ENCODE assay signal across 10 cellular contexts in the genomic region with DNA sequence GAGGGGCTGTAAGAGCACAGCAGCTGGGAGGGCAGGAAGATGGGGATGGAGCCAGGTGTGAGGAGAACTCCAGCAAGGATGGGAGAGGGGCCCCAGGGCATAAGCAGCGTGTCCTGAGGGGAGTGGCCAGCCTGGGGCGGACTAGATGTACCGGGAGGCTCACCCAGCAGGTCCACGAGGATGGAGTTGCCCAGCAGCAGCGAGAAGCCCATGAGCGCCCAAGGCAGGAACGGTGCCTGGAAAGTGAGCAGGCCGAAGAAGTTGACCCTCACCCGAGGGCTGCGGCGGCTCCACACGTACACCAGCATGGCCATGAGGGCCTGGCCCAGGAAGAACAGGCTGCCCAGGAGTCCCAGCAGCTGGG. TPM values are rescaled to one million over a fixed set of nuclear protein-coding genes. Genes with fewer than 3 reads are reported as not detected.
DNase-seq lines count a peak whose midpoint lies in the region; ATAC-seq, FAIRE-seq and TF ChIP-seq lines count a peak whose summit lies in the region.
"Had no signal": no experiment of that assay in that cellular context is flagged by ENCODE, and none has a peak within 500 bp of the region (broad histone marks: within the 10 kb centered on the region; RNA-seq: fewer than 3 reads in every experiment).

No MANE protein-coding gene starts in this region.

- H3K4me3 ChIP-seq in GM12865 (ENCODE audit: low read depth, low read length), result peak overlapping the region; percentile 48; the same call in 1 of the 2 replicates
- H3K4me3 ChIP-seq in mesendoderm (ENCODE audit: low read length), result no peak overlapping the region
- H3K4me3 ChIP-seq in upper lobe of left lung, result no peak overlapping the region
- H3K4me3 ChIP-seq: hepatocyte had no signal

- TF ChIP-seq POLR2A in upper lobe of left lung (IDR thresholded peaks at IDR 0.05), result no peak

- no peak overlapping the region for H2BK15ac ChIP-seq in mesendoderm (replicated peaks; ENCODE audit: low read depth)

- no peak overlapping the region for H3K23ac ChIP-seq in mesendoderm (ENCODE audit: low read length)

- ATAC-seq in CD4-positive, alpha-beta T cell (ENCODE audit: poor library complexity), result no peak
- no peak for ATAC-seq in activated CD8-positive, alpha-beta T cell treated with anti-CD3 and anti-CD28 coated beads for 36 hours
- ATAC-seq in upper lobe of left lung (ENCODE audit: low FRiP score in 2 of 2), result no peak

- no peak overlapping the region for H3K4me2 ChIP-seq in mesendoderm (ENCODE audit: low read length)

- peak overlapping the region; percentile 54 for H3K9ac ChIP-seq in mesendoderm (ENCODE audit: low read length)

- no peak for TF ChIP-seq CTCF in CD4-positive, alpha-beta T cell (IDR thresholded peaks at IDR 0.05)
- TF ChIP-seq CTCF in GM12865 (IDR thresholded peaks at IDR 0.05; ENCODE audit: insufficient read depth, low read depth, low read length, missing control alignments) (no peak), upper lobe of left lung (IDR thresholded peaks at IDR 0.05) (no peak)
- TF ChIP-seq CTCF in activated CD8-positive, alpha-beta T cell treated with anti-CD3 and anti-CD28 coated beads for 36 hours (IDR thresholded peaks at IDR 0.05), result no peak

- peak overlapping the region; percentile 91 for H3K4me3 Mint-ChIP-seq in CD4-positive, alpha-beta T cell
- H3K4me3 Mint-ChIP-seq in activated CD8-positive, alpha-beta T cell treated with anti-CD3 and anti-CD28 coated beads for 36 hours, result peak overlapping the region; percentile 81

- POLR2A ChIA-PET in CD4-positive, alpha-beta T cell (lab: Charles Lee), result no interaction called here
- POLR2A ChIA-PET in activated CD8-positive, alpha-beta T cell treated with anti-CD3 and anti-CD28 coated beads for 36 hours (lab: Charles Lee), result interaction anchor here (0.9 to 1.3 kb wide), 3 partner anchors 9 to 57 kb away, joined by 3 to 4 read pairs (median 3); a partner anchor contains a TSS

- FAIRE-seq in HTR-8/SVneo (lab: Jason Lieb, UNC), result no peak

- no peak overlapping the region for H4K5ac ChIP-seq in mesendoderm (ENCODE audit: low read length)

- peaks cover 19% of the 10 kb centered on the region for H3K4me1 Mint-ChIP-seq in CD4-positive, alpha-beta T cell (ENCODE audit: low read depth)
- H3K4me1 Mint-ChIP-seq in activated CD8-positive, alpha-beta T cell treated with anti-CD3 and anti-CD28 coated beads for 36 hours (ENCODE audit: low read depth), result peaks cover 20% of the 10 kb centered on the region

- no peaks in the 10 kb centered on the region for H3K9me3 Mint-ChIP-seq in CD4-positive, alpha-beta T cell
- H3K9me3 Mint-ChIP-seq in activated CD8-positive, alpha-beta T cell treated with anti-CD3 and anti-CD28 coated beads for 36 hours, result no peaks in the 10 kb centered on the region

- peaks cover 5% of the 10 kb centered on the region for H3K36me3 Mint-ChIP-seq in CD4-positive, alpha-beta T cell (ENCODE audit: low read depth)
- H3K36me3 Mint-ChIP-seq in activated CD8-positive, alpha-beta T cell treated with anti-CD3 and anti-CD28 coated beads for 36 hours (ENCODE audit: low read depth), result peaks cover 2% of the 10 kb centered on the region

- no peak overlapping the region for H2AK5ac ChIP-seq in mesendoderm (ENCODE audit: low read length)

- no CpG with 5 or more reads among the region's 12 CpGs for WGBS in mesendoderm (ENCODE audit: extremely low coverage, insufficient coverage, low lambda C conversion rate)
- 82 to 94% methylated on average over 11 to 12 of the region's 12 CpGs for WGBS in upper lobe of left lung, 2 donors

- no peaks in the 10 kb centered on the region for H3K27me3 Mint-ChIP-seq in CD4-positive, alpha-beta T cell
- peaks cover 2% of the 10 kb centered on the region for H3K27me3 Mint-ChIP-seq in activated CD8-positive, alpha-beta T cell treated with anti-CD3 and anti-CD28 coated beads for 36 hours

- no peak overlapping the region for H3K4ac ChIP-seq in mesendoderm (ENCODE audit: low read depth, low read length)

- H3K9me3 ChIP-seq in CD4-positive, alpha-beta T cell (ENCODE audit: control insufficient read depth, low read length), result no peaks in the 10 kb centered on the region
- no peaks in the 10 kb centered on the region for H3K9me3 ChIP-seq in upper lobe of left lung

- DNase-seq in CD4-positive, alpha-beta T cell, result no peak
- DNase-seq in GM12865 (ENCODE audit: low read depth), result no peak
- no peak for DNase-seq in activated CD8-positive, alpha-beta T cell treated with anti-CD3 and anti-CD28 coated beads for 36 hours
- no peak for DNase-seq in mesendoderm
- DNase-seq in NCI-H1092 (lab: John Stamatoyannopoulos, UW), result no peak
- DNase-seq in HTR-8/SVneo (ENCODE audit: insufficient read length, low spot score), result no peak
- no peak for DNase-seq in upper lobe of left lung
- DNase-seq in SIG-M5 (lab: John Stamatoyannopoulos, UW), result no peak
- DNase-seq: effector CD8-positive, alpha-beta T cell had no signal

- H3K36me3 ChIP-seq in mesendoderm (ENCODE audit: control insufficient read depth, insufficient read depth, low read length) (peaks cover 4% of the 10 kb centered on the region), upper lobe of left lung (peaks cover 0 to 35% (median 31%) of the 10 kb centered on the region in 4 donors)

- no peak overlapping the region for H2BK5ac ChIP-seq in mesendoderm (ENCODE audit: low read length)

- CTCF ChIA-PET in CD4-positive, alpha-beta T cell (lab: Charles Lee), result no interaction called here
- CTCF ChIA-PET in activated CD8-positive, alpha-beta T cell treated with anti-CD3 and anti-CD28 coated beads for 36 hours (lab: Charles Lee), result interaction anchor here (1.6 kb wide), 1 partner anchor 8 kb away, joined by 3 read pairs; no protein-coding TSS in a partner anchor

- no peak overlapping the region for H3K27ac ChIP-seq in CD4-positive, alpha-beta T cell (ENCODE audit: low read depth, low read length)
- H3K27ac ChIP-seq in mesendoderm (ENCODE audit: low read depth, low read length) (no peak overlapping the region), upper lobe of left lung (no peak overlapping the region)
- H3K27ac ChIP-seq: hepatocyte had no signal

- no peak overlapping the region for H4K8ac ChIP-seq in mesendoderm (ENCODE audit: low read depth, low read length)

- no peaks in the 10 kb centered on the region for H3K79me1 ChIP-seq in mesendoderm (ENCODE audit: low read length)

- no peak overlapping the region for H2BK120ac ChIP-seq in mesendoderm (ENCODE audit: low read depth, low read length)

- H3K18ac ChIP-seq in mesendoderm (ENCODE audit: low read length), result no peak overlapping the region

- H3K27ac Mint-ChIP-seq in CD4-positive, alpha-beta T cell, result peak overlapping the region; percentile 52
- H3K27ac Mint-ChIP-seq in activated CD8-positive, alpha-beta T cell treated with anti-CD3 and anti-CD28 coated beads for 36 hours, result no peak overlapping the region

- H3K4me1 ChIP-seq in mesendoderm (ENCODE audit: control insufficient read depth, low read depth, low read length), result peaks cover 3% of the 10 kb centered on the region
- peaks cover 16 to 23% (median 17%) of the 10 kb centered on the region in 4 donors for H3K4me1 ChIP-seq in upper lobe of left lung

- no peaks in the 10 kb centered on the region for H3K27me3 ChIP-seq in CD4-positive, alpha-beta T cell (ENCODE audit: control insufficient read depth, insufficient read depth, low read length)
- H3K27me3 ChIP-seq in mesendoderm (ENCODE audit: insufficient read depth, low read length, poor library complexity), result no peaks in the 10 kb centered on the region
- H3K27me3 ChIP-seq in upper lobe of left lung, result no peaks in the 10 kb centered on the region
- H3K27me3 ChIP-seq: hepatocyte had no signal

- H3K79me2 ChIP-seq in mesendoderm (ENCODE audit: control insufficient read depth, insufficient read depth, low read length), result no peaks in the 10 kb centered on the region
- H3K79me2 ChIP-seq: hepatocyte had no signal

- intact Hi-C loops in CD4-positive, alpha-beta T cell (cut with DNase I, micrococcal nuclease), result loop anchor here in 1 of 2 experiments (5.0 kb wide), 2 partner anchors 120 to 720 kb away; a partner anchor contains a TSS
- intact Hi-C loops in activated CD8-positive, alpha-beta T cell treated with anti-CD3 and anti-CD28 coated beads for 36 hours (cut with micrococcal nuclease), result loop anchor here (5.0 kb wide), 1 partner anchor 65 kb away; a partner anchor contains a TSS

- no peak for TF ChIP-seq EP300 in upper lobe of left lung (IDR thresholded peaks at IDR 0.05)

- H3K56ac ChIP-seq in mesendoderm (ENCODE audit: low read length), result no peak overlapping the region

RNA-seq across cellular contexts. Expression of a gene that starts 1.3 kb away (rescaled TPM):
- total RNA-seq in CD4-positive, alpha-beta T cell, result under 1 TPM; 0.66 to 0.98 TPM
- total RNA-seq in activated CD8-positive, alpha-beta T cell treated with anti-CD3 and anti-CD28 coated beads for 36 hours, result 1 to 10 TPM; 5.4 to 7.6 TPM
- polyA plus RNA-seq in mesendoderm (2013, experiment 1 of 2), result 7.4 TPM
- 6.6 TPM for polyA plus RNA-seq in mesendoderm (2013, experiment 2 of 2)
- total RNA-seq in upper lobe of left lung, result 10 to 100 TPM in 2 of 6 donors, 1 to 10 TPM in 4; 1.9 to 14.8 (median 5.5) TPM

RNA-seq across cellular contexts. Expression of a gene that starts 20.2 kb away (rescaled TPM):
- 10 to 100 TPM in 1 of 2 experiments, 1 to 10 TPM in 1; 9.9 to 11.5 TPM for total RNA-seq in CD4-positive, alpha-beta T cell
- 1 to 10 TPM; 8.0 to 8.6 TPM for total RNA-seq in activated CD8-positive, alpha-beta T cell treated with anti-CD3 and anti-CD28 coated beads for 36 hours
- 7.2 TPM for polyA plus RNA-seq in mesendoderm (2013, experiment 1 of 2)
- 7.5 TPM for polyA plus RNA-seq in mesendoderm (2013, experiment 2 of 2)
- total RNA-seq in upper lobe of left lung, result 10 to 100 TPM in 5 of 6 donors, 1 to 10 TPM in 1; 9.9 to 31.4 (median 16.5) TPM

RNA-seq across cellular contexts. Expression of a gene that starts 50.7 kb away (rescaled TPM):
- total RNA-seq in CD4-positive, alpha-beta T cell, result 10 to 100 TPM; 40.3 to 41.7 TPM
- total RNA-seq in activated CD8-positive, alpha-beta T cell treated with anti-CD3 and anti-CD28 coated beads for 36 hours, result 10 to 100 TPM; 82.8 to 86.3 TPM
- 73.6 TPM for polyA plus RNA-seq in mesendoderm (2013, experiment 1 of 2)
- 74.4 TPM for polyA plus RNA-seq in mesendoderm (2013, experiment 2 of 2)
- total RNA-seq in upper lobe of left lung, result 10 to 100 TPM; 42.8 to 72.8 (median 57.1) TPM

RNA-seq across cellular contexts. Expression of a gene that starts 56.7 kb away (rescaled TPM):
- 100 to 1,000 TPM; 213 to 226 TPM for total RNA-seq in CD4-positive, alpha-beta T cell
- total RNA-seq in activated CD8-positive, alpha-beta T cell treated with anti-CD3 and anti-CD28 coated beads for 36 hours, result 1,000 to 10,000 TPM; 1,485 to 1,525 TPM
- polyA plus RNA-seq in mesendoderm (2013, experiment 1 of 2), result 1,526 TPM
- 1,516 TPM for polyA plus RNA-seq in mesendoderm (2013, experiment 2 of 2)
- 100 to 1,000 TPM in 5 of 6 donors, 10 to 100 TPM in 1; 54.5 to 388 (median 298) TPM for total RNA-seq in upper lobe of left lung
